Comparison of ENCODE assay signal across 18 cellular contexts in genomic region chr6:146981981-146982380, GRCh38.
"Had no signal": no experiment of that assay in that cellular context is flagged by ENCODE, and none has a peak within 500 bp of the region (broad histone marks: within the 10 kb centered on the region; RNA-seq: fewer than 3 reads in every experiment).

No MANE protein-coding gene starts in this region.

- H3K4me3 Mint-ChIP-seq: activated naive CD4-positive, alpha-beta T cell treated with anti-CD3 and anti-CD28 coated beads, Interleukin-2, amount 50 U/mL, for 24 hours; brain; mesothelial cell of epicardium; natural killer cell; type B pancreatic cell had no signal

- DNase-seq: activated CD4-positive, CD25-positive, alpha-beta regulatory T cell treated with anti-CD3 and anti-CD28 coated beads, Interleukin-2, amount 50 U/mL, for 72 hours; activated gamma-delta T cell treated with Interleukin-2 at 50 U/mL for 16 hours; activated T-cell treated with anti-CD3 and anti-CD28 coated beads, Interleukin-2, amount 50 U/mL, for 1 hour; aorta; effector memory CD4-positive, alpha-beta T cell; foreskin keratinocyte; left ventricle myocardium inferior; natural killer cell; stimulated activated CD4-positive, alpha-beta T cell treated with anti-CD3 and anti-CD28 coated beads, Interleukin-4, amount 100 ng/mL, for 24 hours; stimulated activated naive CD4-positive, alpha-beta T cell treated with Interleukin-2 at 50 U/mL for 16 hours; WERI-Rb-1 had no signal

- H3K4me3 ChIP-seq: left ventricle myocardium inferior, prostate gland, right atrium auricular region, thoracic aorta had no signal

- H3K27me3 Mint-ChIP-seq: activated naive CD4-positive, alpha-beta T cell treated with anti-CD3 and anti-CD28 coated beads, Interleukin-2, amount 50 U/mL, for 24 hours; type B pancreatic cell had no signal

- ATAC-seq: foreskin keratinocyte, natural killer cell had no signal

- H3K4me1 Mint-ChIP-seq: activated naive CD4-positive, alpha-beta T cell treated with anti-CD3 and anti-CD28 coated beads, Interleukin-2, amount 50 U/mL, for 24 hours; natural killer cell had no signal

- H3K36me3 Mint-ChIP-seq: activated naive CD4-positive, alpha-beta T cell treated with anti-CD3 and anti-CD28 coated beads, Interleukin-2, amount 50 U/mL, for 24 hours; brain; natural killer cell; type B pancreatic cell had no signal

- H3K4me1 ChIP-seq: foreskin keratinocyte, left ventricle myocardium inferior, prostate gland, right atrium auricular region had no signal

- H3K36me3 ChIP-seq: left ventricle myocardium inferior, prostate gland, right atrium auricular region, thoracic aorta, WERI-Rb-1 had no signal

- H3K9me3 ChIP-seq: prostate gland, right atrium auricular region, thoracic aorta had no signal

- H3K9me3 Mint-ChIP-seq: activated naive CD4-positive, alpha-beta T cell treated with anti-CD3 and anti-CD28 coated beads, Interleukin-2, amount 50 U/mL, for 24 hours; type B pancreatic cell had no signal

- H3K27ac Mint-ChIP-seq: activated naive CD4-positive, alpha-beta T cell treated with anti-CD3 and anti-CD28 coated beads, Interleukin-2, amount 50 U/mL, for 24 hours; brain; mesothelial cell of epicardium; natural killer cell; type B pancreatic cell had no signal

- H3K27me3 ChIP-seq: foreskin keratinocyte, right atrium auricular region had no signal

- H3K27ac ChIP-seq: foreskin keratinocyte, left ventricle myocardium inferior, prostate gland, right atrium auricular region, thoracic aorta, WERI-Rb-1 had no signal
